Comparison of ENCODE assay signal across 7 cellular contexts in the genomic region with DNA sequence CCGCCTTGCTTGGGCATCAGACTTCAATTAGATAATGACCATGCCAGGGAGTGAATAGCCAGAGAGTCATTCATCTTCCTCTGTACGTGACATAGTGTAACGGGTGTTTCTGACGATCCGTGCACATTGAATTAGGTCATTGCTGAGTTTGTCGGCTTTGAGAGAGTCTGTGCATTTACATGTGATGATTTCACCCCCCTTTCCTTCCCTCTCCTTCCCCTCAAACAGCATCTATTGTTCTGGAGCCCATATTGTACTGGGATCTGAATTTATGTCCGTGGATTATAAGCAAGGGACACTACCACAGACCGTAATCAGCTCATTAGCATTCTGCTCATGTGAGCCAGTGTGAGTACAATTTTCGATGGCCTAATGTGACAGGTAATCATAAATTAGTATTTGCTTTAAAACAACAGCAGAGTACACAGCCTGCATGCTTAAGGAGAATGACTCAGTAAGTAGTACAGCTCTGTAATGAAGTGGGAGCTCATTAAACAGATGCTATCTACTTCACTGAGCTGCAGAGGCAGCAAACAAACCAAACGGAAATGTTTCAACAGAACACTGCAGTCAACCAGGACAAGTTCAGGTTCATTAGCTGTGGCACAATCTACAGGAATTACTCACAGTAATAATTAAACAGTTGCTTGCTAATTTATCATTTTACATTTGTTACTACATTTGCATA.
DNase-seq lines count a peak whose midpoint lies in the region; ATAC-seq lines count a peak whose summit lies in the region.

No MANE protein-coding gene starts in this region.

- H3K9me3 ChIP-seq in neuron (ENCODE audit: low read length) = no peaks in the 10 kb centered on the region

- peaks cover 70% of the 10 kb centered on the region for H3K4me1 ChIP-seq in neuron (ENCODE audit: insufficient read depth, low read length)

- no peaks in the 10 kb centered on the region for H3K27me3 ChIP-seq in neuron (ENCODE audit: insufficient read depth, low read length)

- DNase-seq in NCI-H2227 treated with DMSO at 0.1 percent for 48 hours (lab: John Stamatoyannopoulos, UW) (peak; percentile 91), dedifferentiated amniotic fluid mesenchymal stem cell (ENCODE audit: extremely low spot score) (peak; percentile 45), 8988T (no peak)

- no peaks in the 10 kb centered on the region for H3K36me3 ChIP-seq in neuron (ENCODE audit: insufficient read depth, low read length)

- peak overlapping the region; percentile 15 for H3K4me3 ChIP-seq in neuron (ENCODE audit: low read length)

- peak overlapping the region; percentile 7 for H2AFZ ChIP-seq in neuron (ENCODE audit: low read depth, low read length)

- ATAC-seq in GM21619 (IDR thresholded peaks at IDR 0.05; ENCODE audit: unreplicated experiment) (peak; percentile 48), HG03378 (IDR thresholded peaks at IDR 0.05; ENCODE audit: unreplicated experiment) (no peak), GM19023 (IDR thresholded peaks at IDR 0.05; ENCODE audit: unreplicated experiment) (no peak)
